1 cellular context compared by ENCODE assay signal in genomic region chr4:38730830-38731646, GRCh38.
TF ChIP-seq lines count a peak whose summit lies in the region.

No MANE protein-coding gene starts in this region.

TF ChIP-seq in H1, 55 proteins besides CTCF, POLR2A, EP300 and RAD21 (continued from another document):
- TF ChIP-seq CHD7 (IDR thresholded peaks at IDR 0.05; ENCODE audit: insufficient replicate concordance, low read length) (no peak), SRF (IDR thresholded peaks at IDR 0.05; ENCODE audit: low read depth, low read length) (no peak), CEBPB (IDR thresholded peaks at IDR 0.05; ENCODE audit: low read depth, low read length) (no peak), KDM4A (IDR thresholded peaks at IDR 0.05; ENCODE audit: low read depth, low read length, severe bottlenecking) (no peak), HDAC2 (IDR thresholded peaks at IDR 0.05; ENCODE audit: borderline replicate concordance in 1 of 2, low read depth in 2 of 2, low read length in 2 of 2) (no peak), EZH2 (IDR thresholded peaks at IDR 0.05; ENCODE audit: low read depth, low read length, severe bottlenecking) (no peak)
